ENCODE assay signal across 9 cellular contexts in the genomic region with DNA sequence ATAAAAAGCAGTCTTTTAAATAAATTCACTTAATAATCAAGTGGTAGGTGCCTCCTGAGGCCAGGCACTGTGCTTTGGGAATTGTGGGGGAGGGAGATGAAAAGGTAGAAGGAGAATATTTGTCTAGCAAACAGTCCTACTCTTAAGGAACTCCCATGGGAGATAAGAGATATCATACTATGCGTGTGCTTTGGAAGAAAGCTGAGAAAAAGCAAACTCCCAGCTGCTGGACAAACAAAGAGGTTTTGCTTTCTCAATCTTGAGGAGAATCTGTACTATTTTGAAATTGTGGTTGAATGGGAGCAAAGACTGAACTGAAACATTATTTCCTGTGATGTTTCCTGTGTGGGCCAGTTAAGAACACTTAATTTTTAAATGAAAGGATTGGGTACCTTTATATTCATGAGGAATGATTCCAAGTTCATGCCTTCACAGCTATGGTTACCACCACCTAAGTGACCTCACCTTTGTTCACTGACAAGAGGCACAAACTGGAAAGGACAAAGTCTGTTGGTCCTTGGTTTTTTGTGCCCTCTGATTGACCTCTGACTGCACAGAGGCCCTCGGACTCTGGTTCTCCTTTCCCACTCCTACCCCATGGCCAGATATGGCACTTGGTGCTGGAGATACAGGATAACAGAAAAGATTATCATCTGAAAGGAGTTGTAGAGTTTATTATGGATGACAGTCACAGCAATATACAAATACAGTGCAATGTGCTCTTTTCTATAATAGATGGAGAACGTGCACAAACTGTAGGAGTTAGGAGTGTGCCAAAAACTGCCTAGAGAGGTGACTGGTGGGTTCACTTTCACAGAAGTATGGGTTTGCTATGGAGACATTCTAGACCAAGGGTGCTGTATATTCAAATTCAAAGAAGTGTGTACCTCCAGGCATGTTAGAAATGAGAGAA. TPM values are rescaled to one million over a fixed set of nuclear protein-coding genes. Genes with fewer than 3 reads are reported as not detected.
A peak's percentile ranks its signal among the peaks of the same experiment; 100 is the strongest.
DNase-seq lines count a peak whose midpoint lies in the region; ATAC-seq and TF ChIP-seq lines count a peak whose summit lies in the region.
"Had no signal": no experiment of that assay in that cellular context is flagged by ENCODE, and none has a peak within 500 bp of the region (broad histone marks: within the 10 kb centered on the region; RNA-seq: fewer than 3 reads in every experiment).

No MANE protein-coding gene starts in this region.

- H3K27ac ChIP-seq in CD8-positive, alpha-beta memory T cell (ENCODE audit: low read depth, low read length): peak overlapping the region; percentile 95

- H3K27me3 Mint-ChIP-seq in CD8-positive, alpha-beta memory T cell: no peaks in the 10 kb centered on the region
- no peaks in the 10 kb centered on the region for H3K27me3 Mint-ChIP-seq in natural killer cell treated with Interleukin-12 subunit alpha and Interleukin-12 subunit beta and Interleukin-15 and Interleukin-18, amount 100 ng/mL, for 72 hours
- no peaks in the 10 kb centered on the region; the same call in none of the 2 replicates for H3K27me3 Mint-ChIP-seq in HFFc6 (ENCODE audit: insufficient read depth)

- ATAC-seq in activated naive CD4-positive, alpha-beta T cell treated with anti-CD3 and anti-CD28 coated beads, Interleukin-2, amount 50 U/mL, for 72 hours: peak in 1 of 2 donors; percentile 35
- ATAC-seq in natural killer cell treated with Interleukin-12 subunit alpha and Interleukin-12 subunit beta and Interleukin-15 and Interleukin-18, amount 100 ng/mL, for 72 hours: peak; percentile 45 to 60
- ATAC-seq in GM19463 (IDR thresholded peaks at IDR 0.05; ENCODE audit: unreplicated experiment) (no peak), HG02970 (IDR thresholded peaks at IDR 0.05; ENCODE audit: low FRiP score, unreplicated experiment) (no peak)

- POLR2A ChIA-PET in CD8-positive, alpha-beta memory T cell (lab: Charles Lee): interaction anchor here (0.6 to 2.4 kb wide), 9 partner anchors 10 to 642 kb away, joined by 3 to 13 read pairs (median 5); a partner anchor contains a TSS

- TF ChIP-seq CTCF in HFFc6 (IDR thresholded peaks at IDR 0.05): no peak

- peaks cover 0 to 1% (median 0%) of the 10 kb centered on the region in 5 donors for H3K9me3 Mint-ChIP-seq in CD8-positive, alpha-beta memory T cell
- peaks cover 5% of the 10 kb centered on the region in 2 donors for H3K9me3 Mint-ChIP-seq in activated naive CD4-positive, alpha-beta T cell treated with anti-CD3 and anti-CD28 coated beads, Interleukin-2, amount 50 U/mL, for 72 hours
- H3K9me3 Mint-ChIP-seq in natural killer cell treated with Interleukin-12 subunit alpha and Interleukin-12 subunit beta and Interleukin-15 and Interleukin-18, amount 100 ng/mL, for 72 hours: peaks cover 3% of the 10 kb centered on the region
- H3K9me3 Mint-ChIP-seq in HFFc6: no peaks in the 10 kb centered on the region

- H3K4me1 ChIP-seq in CD8-positive, alpha-beta memory T cell (ENCODE audit: insufficient read depth, low read length): peaks cover 59% of the 10 kb centered on the region

- DNase-seq in CD8-positive, alpha-beta memory T cell: peak in 1 of 5 donors; percentile 52
- DNase-seq in KG1 (lab: John Stamatoyannopoulos, UW) (peak; percentile 39), HFFc6 (no peak), dermis blood vessel endothelial cell (no peak)
- DNase-seq in activated naive CD4-positive, alpha-beta T cell treated with anti-CD3 and anti-CD28 coated beads, Interleukin-2, amount 50 U/mL, for 72 hours (ENCODE audit: low spot score in 2 of 2): no peak
- DNase-seq in natural killer cell treated with Interleukin-12 subunit alpha and Interleukin-12 subunit beta and Interleukin-15 and Interleukin-18, amount 100 ng/mL, for 72 hours (ENCODE audit: low spot score): no peak

- CTCF ChIA-PET in CD8-positive, alpha-beta memory T cell (lab: Charles Lee): interaction anchor here (0.6 to 1.9 kb wide), 4 partner anchors 17 to 342 kb away, joined by 3 to 6 read pairs (median 4); no protein-coding TSS in a partner anchor

- H3K27me3 ChIP-seq in CD8-positive, alpha-beta memory T cell (ENCODE audit: insufficient read depth, low read length, poor library complexity, severe bottlenecking): no peaks in the 10 kb centered on the region

- no peaks in the 10 kb centered on the region for H3K9me3 ChIP-seq in CD8-positive, alpha-beta memory T cell (ENCODE audit: low read length)

- peak overlapping the region; percentile 94 to 99 (median 98) for H3K27ac Mint-ChIP-seq in CD8-positive, alpha-beta memory T cell
- H3K27ac Mint-ChIP-seq in activated naive CD4-positive, alpha-beta T cell treated with anti-CD3 and anti-CD28 coated beads, Interleukin-2, amount 50 U/mL, for 72 hours: peak overlapping the region; percentile 98 to 99
- H3K27ac Mint-ChIP-seq in natural killer cell treated with Interleukin-12 subunit alpha and Interleukin-12 subunit beta and Interleukin-15 and Interleukin-18, amount 100 ng/mL, for 72 hours: peak overlapping the region; percentile 97 to 99
- H3K27ac Mint-ChIP-seq in HFFc6: no peak overlapping the region

- H3K4me3 Mint-ChIP-seq in CD8-positive, alpha-beta memory T cell: peak overlapping the region; percentile 97 to 99 (median 99)
- peak overlapping the region; percentile 100 for H3K4me3 Mint-ChIP-seq in natural killer cell treated with Interleukin-12 subunit alpha and Interleukin-12 subunit beta and Interleukin-15 and Interleukin-18, amount 100 ng/mL, for 72 hours
- H3K4me3 Mint-ChIP-seq in HFFc6: no peak overlapping the region

- H3K36me3 ChIP-seq in CD8-positive, alpha-beta memory T cell (ENCODE audit: insufficient read depth, low read length): peaks cover 4% of the 10 kb centered on the region

- H3K4me3 ChIP-seq in CD8-positive, alpha-beta memory T cell (ENCODE audit: low read length): peak overlapping the region; percentile 94

- peaks cover 53 to 62% (median 62%) of the 10 kb centered on the region in 3 donors for H3K4me1 Mint-ChIP-seq in CD8-positive, alpha-beta memory T cell
- peaks cover 47 to 68% of the 10 kb centered on the region in 2 donors for H3K4me1 Mint-ChIP-seq in natural killer cell treated with Interleukin-12 subunit alpha and Interleukin-12 subunit beta and Interleukin-15 and Interleukin-18, amount 100 ng/mL, for 72 hours (ENCODE audit: low read depth in 2 of 2)
- H3K4me1 Mint-ChIP-seq in HFFc6 (ENCODE audit: low read depth): no peaks in the 10 kb centered on the region

- peaks cover 9 to 49% (median 11%) of the 10 kb centered on the region in 3 donors for H3K36me3 Mint-ChIP-seq in CD8-positive, alpha-beta memory T cell
- H3K36me3 Mint-ChIP-seq in activated naive CD4-positive, alpha-beta T cell treated with anti-CD3 and anti-CD28 coated beads, Interleukin-2, amount 50 U/mL, for 72 hours: peaks cover 44 to 59% of the 10 kb centered on the region in 2 donors
- H3K36me3 Mint-ChIP-seq in natural killer cell treated with Interleukin-12 subunit alpha and Interleukin-12 subunit beta and Interleukin-15 and Interleukin-18, amount 100 ng/mL, for 72 hours: peaks cover 40% of the 10 kb centered on the region
- no peaks in the 10 kb centered on the region for H3K36me3 Mint-ChIP-seq in HFFc6 (ENCODE audit: low read depth)

RNA-seq across cellular contexts. Expression of a gene that starts 1.6 kb away (rescaled TPM):
- 100 to 1,000 TPM; 190 to 194 TPM for total RNA-seq in CD8-positive, alpha-beta memory T cell
- 1,104 TPM for polyA plus RNA-seq in CD8-positive, alpha-beta memory T cell
- 100 to 1,000 TPM; 277 to 329 TPM for total RNA-seq in activated naive CD4-positive, alpha-beta T cell treated with anti-CD3 and anti-CD28 coated beads, Interleukin-2, amount 50 U/mL, for 72 hours
- 100 to 1,000 TPM; 357 to 897 TPM for total RNA-seq in natural killer cell treated with Interleukin-12 subunit alpha and Interleukin-12 subunit beta and Interleukin-15 and Interleukin-18, amount 100 ng/mL, for 72 hours
- not detected for total RNA-seq in HFFc6 (2021; fragmentation: NEBNext Ultra II Directional; extraction: Animal tissue kit (Norgen Biotek cat#: 25700))
- total RNA-seq in dermis blood vessel endothelial cell: not detected in 2 replicates
- total RNA-seq: renal cortical epithelial cell had no signal

Comparison
In these comparisons a context has a peak if more than half of its experiments do, and no peak if none do; other contexts are left out.
1. ATAC-seq: peak in natural killer cell treated with Interleukin-12 subunit alpha and Interleukin-12 subunit beta and Interleukin-15 and Interleukin-18, amount 100 ng/mL, for 72 hours (2 of 2); none in GM19463 (single experiment) and HG02970 (single experiment).
2. RNA of a gene that starts 1.6 kb away (total RNA-seq): 357 to 897 TPM in natural killer cell treated with Interleukin-12 subunit alpha and Interleukin-12 subunit beta and Interleukin-15 and Interleukin-18, amount 100 ng/mL, for 72 hours, 277 to 329 TPM in activated naive CD4-positive, alpha-beta T cell treated with anti-CD3 and anti-CD28 coated beads, Interleukin-2, amount 50 U/mL, for 72 hours and 190 to 194 TPM in CD8-positive, alpha-beta memory T cell; not detected in HFFc6 and not detected in dermis blood vessel endothelial cell; every median in the first group is over 100 times any median in the second.